Comparison of ENCODE assay signal across 1 cellular context in the genomic region with DNA sequence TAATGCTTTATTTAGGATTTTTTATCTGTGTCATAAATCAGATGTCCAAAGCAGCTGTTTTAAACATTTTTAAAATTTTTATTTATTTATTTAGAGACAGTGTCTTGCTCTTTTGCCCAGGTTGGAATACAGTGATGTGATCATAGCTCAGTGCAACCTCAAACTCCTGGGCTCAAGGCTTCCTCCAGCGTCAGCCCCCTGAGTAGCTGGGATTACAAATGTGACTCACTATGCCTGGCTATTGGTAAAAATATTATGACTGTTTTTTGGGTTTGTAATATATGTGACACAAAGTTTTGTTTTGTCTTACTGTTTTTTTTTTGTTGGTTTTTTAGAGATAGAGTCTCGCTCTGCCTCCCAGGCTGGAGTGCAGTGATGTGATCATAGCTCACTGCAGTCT.
TF ChIP-seq lines count a peak whose summit lies in the region.

No MANE protein-coding gene starts in this region.

TF ChIP-seq in IMR-90, 13 proteins besides CTCF, POLR2A, EP300 and RAD21:
- TF ChIP-seq MAZ (IDR thresholded peaks at IDR 0.05; ENCODE audit: borderline replicate concordance, low read depth, low read length) (peak; percentile 30; the same call in 1 of the 2 replicates), RCOR1 (IDR thresholded peaks at IDR 0.05; ENCODE audit: insufficient replicate concordance, low read length) (no peak), FOS (IDR thresholded peaks at IDR 0.05; ENCODE audit: low read depth, low read length) (peak; percentile 63), MXI1 (IDR thresholded peaks at IDR 0.05; ENCODE audit: borderline replicate concordance, low read depth, low read length) (no peak), CEBPB (IDR thresholded peaks at IDR 0.05; ENCODE audit: low read depth, low read length) (peak; percentile 50; the same call in 1 of the 2 replicates)
- TF ChIP-seq, protein P1, sequence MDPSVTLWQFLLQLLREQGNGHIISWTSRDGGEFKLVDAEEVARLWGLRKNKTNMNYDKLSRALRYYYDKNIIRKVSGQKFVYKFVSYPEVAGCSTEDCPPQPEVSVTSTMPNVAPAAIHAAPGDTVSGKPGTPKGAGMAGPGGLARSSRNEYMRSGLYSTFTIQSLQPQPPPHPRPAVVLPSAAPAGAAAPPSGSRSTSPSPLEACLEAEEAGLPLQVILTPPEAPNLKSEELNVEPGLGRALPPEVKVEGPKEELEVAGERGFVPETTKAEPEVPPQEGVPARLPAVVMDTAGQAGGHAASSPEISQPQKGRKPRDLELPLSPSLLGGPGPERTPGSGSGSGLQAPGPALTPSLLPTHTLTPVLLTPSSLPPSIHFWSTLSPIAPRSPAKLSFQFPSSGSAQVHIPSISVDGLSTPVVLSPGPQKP (IDR thresholded peaks at IDR 0.05; ENCODE audit: borderline replicate concordance, low read depth, low read length) = no peak
- TF ChIP-seq, protein P2, sequence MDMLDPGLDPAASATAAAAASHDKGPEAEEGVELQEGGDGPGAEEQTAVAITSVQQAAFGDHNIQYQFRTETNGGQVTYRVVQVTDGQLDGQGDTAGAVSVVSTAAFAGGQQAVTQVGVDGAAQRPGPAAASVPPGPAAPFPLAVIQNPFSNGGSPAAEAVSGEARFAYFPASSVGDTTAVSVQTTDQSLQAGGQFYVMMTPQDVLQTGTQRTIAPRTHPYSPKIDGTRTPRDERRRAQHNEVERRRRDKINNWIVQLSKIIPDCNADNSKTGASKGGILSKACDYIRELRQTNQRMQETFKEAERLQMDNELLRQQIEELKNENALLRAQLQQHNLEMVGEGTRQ (IDR thresholded peaks at IDR 0.05; ENCODE audit: low read depth, low read length) = no peak
